In genomic region chrX:147900349-147900748, GRCh38 we compare ENCODE assay signal across 16 cellular contexts. TPM values are rescaled to one million over a fixed set of nuclear protein-coding genes. Genes with fewer than 3 reads are reported as not detected.
DNase-seq lines count a peak whose midpoint lies in the region; ATAC-seq and TF ChIP-seq lines count a peak whose summit lies in the region.
"Had no signal": no experiment of that assay in that cellular context is flagged by ENCODE, and none has a peak within 500 bp of the region (broad histone marks: within the 10 kb centered on the region; RNA-seq: fewer than 3 reads in every experiment).

No MANE protein-coding gene starts in this region.

- POLR2A ChIA-PET in Caco-2 (lab: Charles Lee) = interaction anchor here (0.7 kb wide), 1 partner anchor 10 kb away, joined by 3 read pairs; no protein-coding TSS in a partner anchor
- POLR2A ChIA-PET in MCF 10A (lab: Yijun Ruan, JAX) = no interaction called here

- peak in 1 of 2 experiments; percentile 15 for DNase-seq in Caco-2
- DNase-seq in M059J (ENCODE audit: low read depth) = peak; percentile 46
- no peak for DNase-seq in hepatocyte (ENCODE audit: low spot score)
- DNase-seq in trophoblast cell = peak; percentile 51 to 92
- no peak for DNase-seq in hepatic stellate cell (ENCODE audit: low spot score)
- no peak for DNase-seq in MCF 10A (ENCODE audit: unreplicated experiment)
- DNase-seq: AML-193, Calu3, NCI-H2107, NCI-H446 treated with DMSO at 0.1 percent for 48 hours, NCI-H774, Right ventricle myocardium superior had no signal

- H3K14ac ChIP-seq in trophoblast cell (ENCODE audit: low read length) = no peak overlapping the region

- no peak overlapping the region for H3K4me3 ChIP-seq in Caco-2 (ENCODE audit: low read depth, low read length)
- H3K4me3 ChIP-seq in hepatocyte = no peak overlapping the region
- H3K4me3 ChIP-seq in trophoblast cell (ENCODE audit: low read depth, low read length) = no peak overlapping the region

- H3K27me3 Mint-ChIP-seq in Caco-2 (ENCODE audit: insufficient read depth, unreplicated experiment) = no peaks in the 10 kb centered on the region
- no peaks in the 10 kb centered on the region for H3K27me3 Mint-ChIP-seq in MCF 10A (ENCODE audit: insufficient read depth, unreplicated experiment)

- H3K4me2 ChIP-seq in hepatocyte (no peak overlapping the region), trophoblast cell (ENCODE audit: low read length) (no peak overlapping the region)

- H2BK120ac ChIP-seq in trophoblast cell (ENCODE audit: insufficient read depth, low read length, poor library complexity) = peak overlapping the region; percentile 51

- BruUV-seq in Caco-2 (replicated peaks; lab: Mats Ljungman, UMichigan) (no TSS peak), MCF 10A (replicated peaks; lab: Mats Ljungman, UMichigan) (no TSS peak)

- no peak overlapping the region for H4K91ac ChIP-seq in trophoblast cell (ENCODE audit: low read depth, low read length)

- H3K9me3 Mint-ChIP-seq in Caco-2 (ENCODE audit: unreplicated experiment) = no peaks in the 10 kb centered on the region
- peaks cover 17% of the 10 kb centered on the region for H3K9me3 Mint-ChIP-seq in MCF 10A (ENCODE audit: unreplicated experiment)

- H3K4me3 Mint-ChIP-seq in Caco-2 (ENCODE audit: unreplicated experiment) (no peak overlapping the region), MCF 10A (ENCODE audit: unreplicated experiment) (no peak overlapping the region)

- no peaks in the 10 kb centered on the region for H4K20me1 ChIP-seq in hepatocyte (ENCODE audit: insufficient read depth, poor library complexity, severe bottlenecking)

- ATAC-seq in HG03439 (IDR thresholded peaks at IDR 0.05; ENCODE audit: unreplicated experiment) (no peak), HG03097 (IDR thresholded peaks at IDR 0.05; ENCODE audit: low FRiP score, unreplicated experiment) (no peak)
- ATAC-seq: Panc1, SK-N-SH treated with all-trans-retinoic acid at 6 μM for 48 hours had no signal

- no peaks in the 10 kb centered on the region for H3K27me3 ChIP-seq in Caco-2 (replicated peaks; ENCODE audit: control insufficient read depth, insufficient read depth, low read length)
- no peaks in the 10 kb centered on the region for H3K27me3 ChIP-seq in hepatocyte
- no peaks in the 10 kb centered on the region for H3K27me3 ChIP-seq in trophoblast cell (ENCODE audit: insufficient read depth, low read length)

- H3K4ac ChIP-seq in trophoblast cell (ENCODE audit: low read depth, low read length) = no peak overlapping the region

- H3K4me1 ChIP-seq in Caco-2 = peaks cover 18% of the 10 kb centered on the region
- no peaks in the 10 kb centered on the region for H3K4me1 ChIP-seq in hepatocyte (ENCODE audit: insufficient read depth)
- H3K4me1 ChIP-seq in trophoblast cell (ENCODE audit: control insufficient read depth in 1 of 2, insufficient read depth in 2 of 2, low read length in 2 of 2) = peaks cover 0 to 7% of the 10 kb centered on the region in 2 experiments

- no peak overlapping the region for H3K9ac ChIP-seq in trophoblast cell (ENCODE audit: low read length)

- H3K79me1 ChIP-seq in trophoblast cell (ENCODE audit: low read length) = peaks cover 6% of the 10 kb centered on the region

- WGBS in hepatocyte (ENCODE audit: low lambda C conversion rate, missing lambda C conversion rate) = 75% methylated on average over 1 of the region's 1 CpG
- no CpG with 5 or more reads among the region's 1 CpG for WGBS in trophoblast cell (ENCODE audit: extremely low coverage, insufficient coverage, insufficient read length)

- intact Hi-C loops in Caco-2 (cut with micrococcal nuclease; ENCODE audit: unreplicated experiment) = no loop called here
- intact Hi-C loops in MCF 10A (cut with micrococcal nuclease) = no loop called here

- H3K9me3 ChIP-seq in Caco-2 (no peaks in the 10 kb centered on the region), hepatocyte (ENCODE audit: low read depth) (no peaks in the 10 kb centered on the region), trophoblast cell (ENCODE audit: insufficient read depth, low read depth, low read length) (no peaks in the 10 kb centered on the region)

- peak overlapping the region; percentile 75 for H3K27ac Mint-ChIP-seq in Caco-2 (ENCODE audit: unreplicated experiment)
- H3K27ac Mint-ChIP-seq in MCF 10A (ENCODE audit: low read depth, unreplicated experiment) = no peak overlapping the region

- no peak for TF ChIP-seq CTCF in Caco-2 (IDR thresholded peaks at IDR 0.05; ENCODE audit: insufficient read depth in 1 of 2, low read depth in 1 of 2, low read length in 1 of 2, severe bottlenecking in 1 of 2, unreplicated experiment in 1 of 2)
- TF ChIP-seq CTCF in hepatocyte (IDR thresholded peaks at IDR 0.05; ENCODE audit: poor library complexity) = no peak
- TF ChIP-seq CTCF in MCF 10A (IDR thresholded peaks at IDR 0.05; ENCODE audit: unreplicated experiment) = no peak

- H3K18ac ChIP-seq in trophoblast cell (ENCODE audit: low read length) = no peak overlapping the region

- H3K36me3 ChIP-seq in Caco-2 (ENCODE audit: control insufficient read depth, insufficient read depth, low read length) (no peaks in the 10 kb centered on the region), hepatocyte (replicated peaks; ENCODE audit: insufficient read depth, low read depth) (no peaks in the 10 kb centered on the region), trophoblast cell (ENCODE audit: control insufficient read depth in 1 of 2, insufficient read depth in 2 of 2, low read length in 2 of 2) (no peaks in the 10 kb centered on the region)

- CTCF ChIA-PET in Caco-2 (lab: Charles Lee) = no interaction called here
- CTCF ChIA-PET in MCF 10A (lab: Yijun Ruan, JAX) = interaction anchor here (0.7 kb wide), 1 partner anchor 77 kb away, joined by 3 read pairs; no protein-coding TSS in a partner anchor

- no peak overlapping the region for H2AK5ac ChIP-seq in trophoblast cell (ENCODE audit: low read length)

- H3K79me2 ChIP-seq in hepatocyte (no peaks in the 10 kb centered on the region), trophoblast cell (ENCODE audit: control insufficient read depth, insufficient read depth, low read length, poor library complexity) (no peaks in the 10 kb centered on the region)

- H3K4me1 Mint-ChIP-seq in Caco-2 (ENCODE audit: low read depth, unreplicated experiment) (peaks cover 10% of the 10 kb centered on the region), MCF 10A (ENCODE audit: insufficient read depth, unreplicated experiment) (peaks cover 8% of the 10 kb centered on the region)

- H4K12ac ChIP-seq in trophoblast cell (ENCODE audit: low read depth, low read length) = no peak overlapping the region

- no peak overlapping the region for H3K23ac ChIP-seq in trophoblast cell (ENCODE audit: low read length)

- H4K8ac ChIP-seq in trophoblast cell (ENCODE audit: low read depth, low read length) = no peak overlapping the region

- H2AFZ ChIP-seq in hepatocyte = no peak overlapping the region
- H2AFZ ChIP-seq in trophoblast cell (ENCODE audit: insufficient read depth, low read length, poor library complexity) = no peak overlapping the region

- H3K9me2 ChIP-seq in hepatocyte (replicated peaks; ENCODE audit: insufficient read depth) = no peaks in the 10 kb centered on the region

- H3K27ac ChIP-seq in hepatocyte (peak overlapping the region; percentile 40), trophoblast cell (ENCODE audit: low read depth, low read length) (peak overlapping the region; percentile 69)

- H2BK12ac ChIP-seq in trophoblast cell (ENCODE audit: low read length) = no peak overlapping the region

- no peaks in the 10 kb centered on the region for H3K36me3 Mint-ChIP-seq in Caco-2 (ENCODE audit: insufficient read depth, unreplicated experiment)
- H3K36me3 Mint-ChIP-seq in MCF 10A (ENCODE audit: insufficient read depth, unreplicated experiment) = no peaks in the 10 kb centered on the region

- H2BK5ac ChIP-seq in trophoblast cell (ENCODE audit: low read depth, low read length, poor library complexity) = peak overlapping the region; percentile 33

RNA-seq across cellular contexts. Expression of gene FMR1, which starts 11.4 kb away (rescaled TPM):
- 53.8 and 56.8 TPM in 2 replicates for total RNA-seq in Caco-2 (2022)
- total RNA-seq in M059J (2014; rRNA removed; shearing (Covaris generic)) = 40.0 and 60.7 TPM in 2 replicates
- total RNA-seq in hepatocyte = 51.5 and 53.6 TPM in 2 replicates
- polyA plus RNA-seq in hepatocyte = 35.1 and 40.5 TPM in 2 replicates
- 75.8 and 77.2 TPM in 2 replicates for polyA plus RNA-seq in trophoblast cell (2013)
- total RNA-seq in MCF 10A (2022) = 34.2 and 35.3 TPM in 2 replicates

Comparison
In these comparisons a context has a peak if more than half of its experiments do, and no peak if none do; other contexts are left out.
1. DNase-seq: peak in M059J (single experiment) and trophoblast cell (2 of 2); none in hepatocyte (single experiment), hepatic stellate cell (single experiment) and MCF 10A (single experiment).